ENCODE assay signal across 16 cellular contexts in genomic region chr2:112488201-112488600, GRCh38. TPM values are rescaled to one million over a fixed set of nuclear protein-coding genes. Genes with fewer than 3 reads are reported as not detected.
A peak's percentile ranks its signal among the peaks of the same experiment; 100 is the strongest.
DNase-seq lines count a peak whose midpoint lies in the region; ATAC-seq and TF ChIP-seq lines count a peak whose summit lies in the region.
"Had no signal": no experiment of that assay in that cellular context is flagged by ENCODE, and none has a peak within 500 bp of the region (broad histone marks: within the 10 kb centered on the region; RNA-seq: fewer than 3 reads in every experiment).

No MANE protein-coding gene starts in this region.

- DNase-seq in activated T-cell treated with anti-CD3 and anti-CD28 coated beads, Interleukin-2, amount 50 U/mL, for 72 hours = no peak
- no peak for DNase-seq in activated T-cell treated with anti-CD3 and anti-CD28 coated beads, Interleukin-2, amount 50 U/mL, for 48 hours
- DNase-seq in RWPE1 (ENCODE audit: low spot score) = no peak
- DNase-seq in endothelial cell (ENCODE audit: low spot score) = no peak
- DNase-seq in upper lobe of right lung = no peak
- DNase-seq in Calu3 = no peak
- DNase-seq: BE2C; CD4-positive, alpha-beta memory T cell; COR-L47; DND-41; GDM1; HCEC 1CT; HFFc6 had no signal

- POLR2A ChIA-PET in RWPE1 (lab: Yijun Ruan, JAX; ENCODE audit: low non-redundant PET) = no interaction called here

- no peaks in the 10 kb centered on the region for H3K27me3 Mint-ChIP-seq in activated T-cell treated with anti-CD3 and anti-CD28 coated beads, Interleukin-2, amount 50 U/mL, for 72 hours (ENCODE audit: low read depth)
- no peaks in the 10 kb centered on the region for H3K27me3 Mint-ChIP-seq in endothelial cell (ENCODE audit: unreplicated experiment)
- H3K27me3 Mint-ChIP-seq in Calu3 (ENCODE audit: unreplicated experiment) = no peaks in the 10 kb centered on the region
- H3K27me3 Mint-ChIP-seq: CD4-positive, alpha-beta memory T cell had no signal

- H3K36me3 Mint-ChIP-seq in activated T-cell treated with anti-CD3 and anti-CD28 coated beads, Interleukin-2, amount 50 U/mL, for 72 hours (ENCODE audit: insufficient read depth in 2 of 2) = peaks cover 1 to 4% of the 10 kb centered on the region in 2 donors
- peaks cover 8% of the 10 kb centered on the region for H3K36me3 Mint-ChIP-seq in endothelial cell (ENCODE audit: low read depth, unreplicated experiment)
- peaks cover 5% of the 10 kb centered on the region for H3K36me3 Mint-ChIP-seq in Calu3 (ENCODE audit: insufficient read depth, unreplicated experiment)

- CTCF ChIA-PET in RWPE1 (lab: Yijun Ruan, JAX) (no interaction called here), Calu3 (lab: Charles Lee) (interaction anchor here (0.6 kb wide), 1 partner anchor 189 kb away, joined by 3 read pairs; no protein-coding TSS in a partner anchor)

- peaks cover 43% of the 10 kb centered on the region for H3K4me1 Mint-ChIP-seq in activated T-cell treated with anti-CD3 and anti-CD28 coated beads, Interleukin-2, amount 50 U/mL, for 72 hours (ENCODE audit: low read depth)
- H3K4me1 Mint-ChIP-seq in endothelial cell (ENCODE audit: unreplicated experiment) (peaks cover 22% of the 10 kb centered on the region), Calu3 (ENCODE audit: low read depth, unreplicated experiment) (peaks cover 9% of the 10 kb centered on the region)

- H3K27ac ChIP-seq in RWPE1 (peak overlapping the region; percentile 18), upper lobe of right lung (no peak overlapping the region)
- H3K27ac ChIP-seq: C4-2B, HL-60 had no signal

- H3K27me3 ChIP-seq in upper lobe of right lung = no peaks in the 10 kb centered on the region
- H3K27me3 ChIP-seq: BE2C had no signal

- intact Hi-C loops in upper lobe of right lung (cut with DNase I) = loop anchor here (5.0 kb wide), 1 partner anchor 94 kb away; the partner anchor contains the start of gene CHCHD5
- intact Hi-C loops in Calu3 (cut with micrococcal nuclease; ENCODE audit: unreplicated experiment) = loop anchor here (10.0 kb wide), 1 partner anchor 97 kb away; the partner anchor contains the start of gene CHCHD5

- BruUV-seq in Calu3 (replicated peaks; lab: Mats Ljungman, UMichigan) = no TSS peak

- ATAC-seq in activated T-cell treated with anti-CD3 and anti-CD28 coated beads, Interleukin-2, amount 50 U/mL, for 72 hours (replicated peaks in 1 of 2) = no peak
- ATAC-seq in upper lobe of right lung (peak; percentile 36), GM19467 (IDR thresholded peaks at IDR 0.05; ENCODE audit: unreplicated experiment) (no peak)

- no peaks in the 10 kb centered on the region for H3K36me3 ChIP-seq in upper lobe of right lung

- peaks cover 8% of the 10 kb centered on the region for H3K4me1 ChIP-seq in upper lobe of right lung
- H3K4me1 ChIP-seq: BE2C had no signal

- no peaks in the 10 kb centered on the region for H3K9me3 ChIP-seq in upper lobe of right lung
- H3K9me3 ChIP-seq: BE2C had no signal

- H3K27ac Mint-ChIP-seq in activated T-cell treated with anti-CD3 and anti-CD28 coated beads, Interleukin-2, amount 50 U/mL, for 72 hours = peak overlapping the region; percentile 57
- no peak overlapping the region for H3K27ac Mint-ChIP-seq in endothelial cell (ENCODE audit: unreplicated experiment)
- H3K27ac Mint-ChIP-seq in Calu3 (ENCODE audit: unreplicated experiment) = no peak overlapping the region
- H3K27ac Mint-ChIP-seq: HFFc6 had no signal

- no peak overlapping the region for H3K4me3 ChIP-seq in upper lobe of right lung

- no peaks in the 10 kb centered on the region for H3K9me3 Mint-ChIP-seq in activated T-cell treated with anti-CD3 and anti-CD28 coated beads, Interleukin-2, amount 50 U/mL, for 72 hours
- H3K9me3 Mint-ChIP-seq in endothelial cell (ENCODE audit: unreplicated experiment) (no peaks in the 10 kb centered on the region), Calu3 (ENCODE audit: low read depth, unreplicated experiment) (no peaks in the 10 kb centered on the region)
- H3K9me3 Mint-ChIP-seq: CD4-positive, alpha-beta memory T cell; HFFc6 had no signal

- TF ChIP-seq CTCF in RWPE1 (conservative IDR thresholded peaks at IDR 0.05; ENCODE audit: low read depth) (no peak), endothelial cell (IDR thresholded peaks at IDR 0.05; ENCODE audit: unreplicated experiment) (no peak), upper lobe of right lung (IDR thresholded peaks at IDR 0.05) (no peak), Calu3 (IDR thresholded peaks at IDR 0.05; ENCODE audit: unreplicated experiment) (no peak)

- no peak overlapping the region for H3K4me3 Mint-ChIP-seq in activated T-cell treated with anti-CD3 and anti-CD28 coated beads, Interleukin-2, amount 50 U/mL, for 72 hours
- H3K4me3 Mint-ChIP-seq in endothelial cell (ENCODE audit: unreplicated experiment) = peak overlapping the region; percentile 39
- no peak overlapping the region for H3K4me3 Mint-ChIP-seq in Calu3 (ENCODE audit: low read depth, unreplicated experiment)
- H3K4me3 Mint-ChIP-seq: HFFc6 had no signal

RNA-seq across cellular contexts. Expression of gene TTL, which starts 6.2 kb away (rescaled TPM):
- total RNA-seq in activated T-cell treated with anti-CD3 and anti-CD28 coated beads, Interleukin-2, amount 50 U/mL, for 72 hours = 10 to 100 TPM; 28.8 to 32.5 TPM
- total RNA-seq in endothelial cell (ENCODE audit: unreplicated experiment) (89.9 TPM), upper lobe of right lung (45.4 TPM), Calu3 (2022) (28.3 and 31.8 TPM in 2 replicates)

RNA-seq across cellular contexts. Expression of gene POLR1B, which starts 54.1 kb away (rescaled TPM):
- 10 to 100 TPM; 39.3 to 45.3 TPM for total RNA-seq in activated T-cell treated with anti-CD3 and anti-CD28 coated beads, Interleukin-2, amount 50 U/mL, for 72 hours
- total RNA-seq in endothelial cell (ENCODE audit: unreplicated experiment) (22.1 TPM), upper lobe of right lung (22.1 TPM), Calu3 (2022) (36.4 and 36.9 TPM in 2 replicates)

RNA-seq across cellular contexts. Expression of gene RGPD8, which starts 54.8 kb away (rescaled TPM):
- 10 to 100 TPM in 1 of 2 donors, 1 to 10 TPM in 1; 7.0 to 25.2 TPM for total RNA-seq in activated T-cell treated with anti-CD3 and anti-CD28 coated beads, Interleukin-2, amount 50 U/mL, for 72 hours
- total RNA-seq in endothelial cell (ENCODE audit: unreplicated experiment) (11.8 TPM), upper lobe of right lung (20.0 TPM), Calu3 (2022) (2.3 and 2.4 TPM in 2 replicates)
